Comparison of ENCODE assay signal across 8 cellular contexts in the genomic region with DNA sequence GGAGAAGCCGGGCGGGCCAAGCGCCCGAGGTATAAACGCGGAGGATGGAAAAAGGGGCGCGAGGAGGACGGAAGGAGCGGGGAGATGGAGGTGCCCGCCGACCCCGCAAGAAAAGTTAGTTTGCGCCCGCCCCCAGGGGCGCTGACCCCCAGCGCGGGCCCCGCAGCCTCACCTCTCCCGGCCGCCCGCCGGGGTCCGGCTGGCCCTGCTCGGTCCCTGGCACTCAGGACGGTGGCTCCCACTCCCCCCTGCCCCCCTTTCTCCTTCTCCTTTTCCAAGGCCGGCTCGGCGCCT. TPM values are rescaled to one million over a fixed set of nuclear protein-coding genes. Genes with fewer than 3 reads are reported as not detected.
DNase-seq lines count a peak whose midpoint lies in the region; ATAC-seq, FAIRE-seq and TF ChIP-seq lines count a peak whose summit lies in the region.

No MANE protein-coding gene starts in this region.

- H3K27ac ChIP-seq in A673 (ENCODE audit: low read depth, low read length, poor library complexity, severe bottlenecking), result peak overlapping the region; percentile 80
- H3K27ac ChIP-seq in muscle layer of colon (ENCODE audit: low read depth, low read length), result peak overlapping the region; percentile 86

- CTCF ChIA-PET in A673 (lab: Charles Lee), result no interaction called here

- ATAC-seq in HG02973 (IDR thresholded peaks at IDR 0.05; ENCODE audit: unreplicated experiment) (peak; percentile 2), GM19467 (IDR thresholded peaks at IDR 0.05; ENCODE audit: unreplicated experiment) (no peak), HG03342 (IDR thresholded peaks at IDR 0.05; ENCODE audit: unreplicated experiment) (no peak)

- POLR2A ChIA-PET in A673 (lab: Charles Lee; ENCODE audit: low non-redundant PET), result no interaction called here

- no peaks in the 10 kb centered on the region for H3K27me3 ChIP-seq in A673 (replicated peaks; ENCODE audit: insufficient read depth, low read depth, low read length, poor library complexity)
- H3K27me3 ChIP-seq in bronchial epithelial cell (ENCODE audit: control insufficient read depth, insufficient read depth, low read length), result no peaks in the 10 kb centered on the region
- no peaks in the 10 kb centered on the region for H3K27me3 ChIP-seq in muscle layer of colon (ENCODE audit: control insufficient read depth in 1 of 2, insufficient read depth in 2 of 2, low read length in 2 of 2)

- FAIRE-seq in bronchial epithelial cell (lab: Jason Lieb, UNC), result no peak

- H3K36me3 ChIP-seq in A673 (ENCODE audit: insufficient read depth, low read length, poor library complexity, severe bottlenecking) (peaks cover 6% of the 10 kb centered on the region), bronchial epithelial cell (ENCODE audit: control insufficient read depth, insufficient read depth, low read length) (peaks cover 6% of the 10 kb centered on the region), muscle layer of colon (ENCODE audit: insufficient read depth, low read length) (peaks cover 14% of the 10 kb centered on the region)

- no TSS peak for BruUV-seq in A673 (replicated peaks; lab: Mats Ljungman, UMichigan)

- TF ChIP-seq CTCF in A673 (conservative IDR thresholded peaks at IDR 0.05; ENCODE audit: low read depth, low read length) (no peak), bronchial epithelial cell (IDR thresholded peaks at IDR 0.05; ENCODE audit: insufficient read depth, low read length, severe bottlenecking) (no peak)

- intact Hi-C loops in A673 (cut with micrococcal nuclease; ENCODE audit: unreplicated experiment), result loop anchor here (1.0 to 5.0 kb wide), 2 partner anchors 72 to 89 kb away; a partner anchor contains a TSS

- H3K4me1 ChIP-seq in A673 (ENCODE audit: insufficient read depth, low read length, poor library complexity, severe bottlenecking), result no peaks in the 10 kb centered on the region
- peaks cover 39% of the 10 kb centered on the region for H3K4me1 ChIP-seq in muscle layer of colon (ENCODE audit: insufficient read depth, low read length)

- H3K9me3 ChIP-seq in A673 (ENCODE audit: low read depth, low read length, poor library complexity, severe bottlenecking), result no peaks in the 10 kb centered on the region
- H3K9me3 ChIP-seq in muscle layer of colon (ENCODE audit: low read length), result no peaks in the 10 kb centered on the region

- no peak for DNase-seq in A673 (ENCODE audit: low spot score)
- no peak for DNase-seq in bronchial epithelial cell (ENCODE audit: low read depth)
- DNase-seq in T-helper 1 cell, result no peak
- DNase-seq in NCI-H2107 treated with DMSO at 0.1 percent for 48 hours (lab: John Stamatoyannopoulos, UW; ENCODE audit: unreplicated experiment), result no peak

- peak overlapping the region; percentile 46 for H3K9ac ChIP-seq in muscle layer of colon (ENCODE audit: low read length)

- H3K4me3 ChIP-seq in A673 (ENCODE audit: low read depth, low read length, poor library complexity, severe bottlenecking) (peak overlapping the region; percentile 87), bronchial epithelial cell (ENCODE audit: low read depth, low read length) (peak overlapping the region; percentile 75), muscle layer of colon (ENCODE audit: low read depth in 1 of 2, low read length in 2 of 2) (peak overlapping the region; percentile 95)

RNA-seq across cellular contexts. Expression of a gene that starts 0.2 kb away (rescaled TPM):
- total RNA-seq in A673 (2021) (32.6 and 32.7 TPM in 2 replicates), bronchial epithelial cell (3.9 and 5.0 TPM in 2 replicates)

RNA-seq across cellular contexts. Expression of a gene that starts 1.2 kb away (rescaled TPM):
- 36.5 and 36.6 TPM in 2 replicates for total RNA-seq in A673 (2021)
- 16.3 and 25.3 TPM in 2 replicates for total RNA-seq in bronchial epithelial cell

RNA-seq across cellular contexts. Expression of a gene that starts 10.3 kb away (rescaled TPM):
- total RNA-seq in A673 (2021) (10.8 and 14.4 TPM in 2 replicates), bronchial epithelial cell (44.5 and 63.9 TPM in 2 replicates)

RNA-seq across cellular contexts. Expression of a gene that starts 58.7 kb away (rescaled TPM):
- total RNA-seq in A673 (2021), result 67.0 and 84.7 TPM in 2 replicates
- 13.7 and 14.5 TPM in 2 replicates for total RNA-seq in bronchial epithelial cell
